29 cellular contexts compared by ENCODE assay signal in genomic region chr1:21670956-21671902, GRCh38. TPM values are rescaled to one million over a fixed set of nuclear protein-coding genes. Genes with fewer than 3 reads are reported as not detected.
DNase-seq lines count a peak whose midpoint lies in the region; ATAC-seq, FAIRE-seq and TF ChIP-seq lines count a peak whose summit lies in the region.
"Had no signal": no experiment of that assay in that cellular context is flagged by ENCODE, and none has a peak within 500 bp of the region (broad histone marks: within the 10 kb centered on the region; RNA-seq: fewer than 3 reads in every experiment).

No MANE protein-coding gene starts in this region.

- H3K79me2 ChIP-seq in HCT116 (ENCODE audit: insufficient read depth, low read length) (no peaks in the 10 kb centered on the region), GM12878 (ENCODE audit: control insufficient read depth, insufficient read depth, low read length) (no peaks in the 10 kb centered on the region), trophoblast cell (ENCODE audit: control insufficient read depth, insufficient read depth, low read length, poor library complexity) (peaks cover 2% of the 10 kb centered on the region)

- H3K36me3 ChIP-seq in Caco-2 (ENCODE audit: control insufficient read depth, insufficient read depth, low read length) = no peaks in the 10 kb centered on the region
- H3K36me3 ChIP-seq in HCT116 (ENCODE audit: control insufficient read depth in 1 of 2, insufficient read depth in 2 of 2, low read length in 2 of 2) = no peaks in the 10 kb centered on the region
- H3K36me3 ChIP-seq in GM12878 (ENCODE audit: control insufficient read depth in 2 of 2, insufficient read depth in 2 of 2, low read length in 1 of 2) = no peaks in the 10 kb centered on the region
- no peaks in the 10 kb centered on the region for H3K36me3 ChIP-seq in trophoblast cell (ENCODE audit: control insufficient read depth in 1 of 2, insufficient read depth in 2 of 2, low read length in 2 of 2)
- H3K36me3 ChIP-seq: adrenal gland; BLaER1 treated with 17β-estradiol and CSF1 and Interleukin-3, amounts not matched to agents 10 nM and 100 nM; brain microvascular endothelial cell; upper lobe of right lung had no signal

- H3K4ac ChIP-seq in trophoblast cell (ENCODE audit: low read depth, low read length) = no peak overlapping the region

- ATAC-seq in HCT116 (peak; percentile 16; the same call in 1 of the 2 replicates), GM12878 (no peak)
- no peak for ATAC-seq in effector memory CD8-positive, alpha-beta T cell (replicated peaks)
- ATAC-seq: activated CD4-positive, alpha-beta T cell treated with anti-CD3 and anti-CD28 coated beads for 36 hours; activated T-cell treated with anti-CD3 and anti-CD28 coated beads, Interleukin-2, amount 50 U/mL, for 4 hours; naive thymus-derived CD8-positive, alpha-beta T cell; T-helper 17 cell; upper lobe of right lung had no signal

- H4K20me1 ChIP-seq in HCT116 (ENCODE audit: insufficient read depth) (no peaks in the 10 kb centered on the region), GM12878 (ENCODE audit: control insufficient read depth, insufficient read depth) (no peaks in the 10 kb centered on the region)

- TF ChIP-seq RAD21 in HCT116 (IDR thresholded peaks at IDR 0.05; ENCODE audit: low read depth) (no peak), GM12878 (IDR thresholded peaks at IDR 0.05; ENCODE audit: insufficient read depth, low read depth, low read length) (no peak)

- no peak for FAIRE-seq in GM12878 (lab: Jason Lieb, UNC)
- FAIRE-seq: colon, keratinocyte, small intestine had no signal

- H2BK5ac ChIP-seq in trophoblast cell (ENCODE audit: low read depth, low read length, poor library complexity) = no peak overlapping the region

- H3K4me3 Mint-ChIP-seq in Caco-2 (ENCODE audit: unreplicated experiment) = no peak overlapping the region
- no peak overlapping the region for H3K4me3 Mint-ChIP-seq in effector memory CD8-positive, alpha-beta T cell
- H3K4me3 Mint-ChIP-seq: activated CD4-positive, alpha-beta T cell treated with anti-CD3 and anti-CD28 coated beads for 36 hours; activated naive CD4-positive, alpha-beta T cell treated with anti-CD3 and anti-CD28 coated beads for 36 hours; activated T-cell treated with anti-CD3 and anti-CD28 coated beads, Interleukin-2, amount 50 U/mL, for 4 hours; T-helper 17 cell had no signal

- no peak for TF ChIP-seq EP300 in GM12878 (IDR thresholded peaks at IDR 0.05; ENCODE audit: borderline replicate concordance in 1 of 2, control insufficient read depth in 1 of 2, low read depth in 2 of 2, low read length in 2 of 2)

- no peaks in the 10 kb centered on the region for H3K9me2 ChIP-seq in HCT116 (ENCODE audit: insufficient read depth)

- no peaks in the 10 kb centered on the region for H3K27me3 Mint-ChIP-seq in Caco-2 (ENCODE audit: insufficient read depth, unreplicated experiment)
- H3K27me3 Mint-ChIP-seq in effector memory CD8-positive, alpha-beta T cell = peaks cover 21 to 34% of the 10 kb centered on the region in 2 donors

- intact Hi-C loops in Caco-2 (cut with micrococcal nuclease; ENCODE audit: unreplicated experiment) = loop anchor here (10.0 kb wide), 1 partner anchor 114 kb away; the partner anchor contains the start of gene USP48
- intact Hi-C loops in HCT116 (cut with micrococcal nuclease) = no loop called here
- intact Hi-C loops in GM12878 (cut with micrococcal nuclease; ENCODE audit: unreplicated experiment) = no loop called here
- intact Hi-C loops in posterior vena cava (cut with DNase I) = no loop called here

- H3K9me3 ChIP-seq in Caco-2 = no peaks in the 10 kb centered on the region
- H3K9me3 ChIP-seq in HCT116 (ENCODE audit: control insufficient read depth in 1 of 2, insufficient read depth in 1 of 2, low read depth in 1 of 2, low read length in 2 of 2) = no peaks in the 10 kb centered on the region
- no peaks in the 10 kb centered on the region for H3K9me3 ChIP-seq in GM12878 (replicated peaks; ENCODE audit: control insufficient read depth, insufficient read depth, low read length)
- H3K9me3 ChIP-seq in trophoblast cell (ENCODE audit: insufficient read depth, low read depth, low read length) = peaks cover 5% of the 10 kb centered on the region
- H3K9me3 ChIP-seq: adrenal gland; BLaER1 treated with 17β-estradiol and CSF1 and Interleukin-3, amounts not matched to agents 10 nM and 100 nM; upper lobe of right lung had no signal

- no peak overlapping the region for H2AFZ ChIP-seq in HCT116 (ENCODE audit: low read depth, low read length, poor library complexity, severe bottlenecking)
- H2AFZ ChIP-seq in GM12878 (ENCODE audit: control insufficient read depth, low read depth, low read length) = no peak overlapping the region
- H2AFZ ChIP-seq in trophoblast cell (ENCODE audit: insufficient read depth, low read length, poor library complexity) = no peak overlapping the region

- peak overlapping the region; percentile 50 for H3K27ac Mint-ChIP-seq in Caco-2 (ENCODE audit: unreplicated experiment)
- H3K27ac Mint-ChIP-seq in effector memory CD8-positive, alpha-beta T cell = no peak overlapping the region
- H3K27ac Mint-ChIP-seq: activated CD4-positive, alpha-beta T cell treated with anti-CD3 and anti-CD28 coated beads for 36 hours; activated naive CD4-positive, alpha-beta T cell treated with anti-CD3 and anti-CD28 coated beads for 36 hours; T-helper 17 cell had no signal

- RAD21 ChIA-PET in HCT116 (lab: Charles Lee; ENCODE audit: low non-redundant PET in 1 of 2, low total read pairs in 2 of 2, uncharacterized antibody in 2 of 2, unreplicated experiment in 2 of 2) = no interaction called here
- RAD21 ChIA-PET in GM12878 (lab: Charles Lee; ENCODE audit: unreplicated experiment) = interaction anchor here (0.9 to 1.1 kb wide), 2 partner anchors 111 to 135 kb away, joined by 3 to 4 read pairs; partner anchors contain the start of gene USP48

- no peaks in the 10 kb centered on the region for H3K27me3 ChIP-seq in Caco-2 (replicated peaks; ENCODE audit: control insufficient read depth, insufficient read depth, low read length)
- no peaks in the 10 kb centered on the region for H3K27me3 ChIP-seq in HCT116 (ENCODE audit: insufficient read depth, low read length)
- peaks cover 0 to 6% of the 10 kb centered on the region in 2 experiments for H3K27me3 ChIP-seq in GM12878 (replicated peaks in 1 of 2; ENCODE audit: control insufficient read depth in 2 of 2, insufficient read depth in 2 of 2, low read length in 1 of 2)
- H3K27me3 ChIP-seq in trophoblast cell (ENCODE audit: insufficient read depth, low read length) = peaks cover 11% of the 10 kb centered on the region
- H3K27me3 ChIP-seq: adrenal gland had no signal

- H3K36me3 Mint-ChIP-seq in Caco-2 (ENCODE audit: insufficient read depth, unreplicated experiment) = peaks cover 26% of the 10 kb centered on the region
- peaks cover 3% of the 10 kb centered on the region for H3K36me3 Mint-ChIP-seq in effector memory CD8-positive, alpha-beta T cell (ENCODE audit: insufficient read depth)

- H3K4me3 ChIP-seq in Caco-2 (ENCODE audit: low read depth, low read length) (no peak overlapping the region), HCT116 (replicated peaks in 1 of 2; ENCODE audit: low read depth in 1 of 2, low read length in 2 of 2) (no peak overlapping the region), GM12878 (no peak overlapping the region), trophoblast cell (ENCODE audit: low read depth, low read length) (no peak overlapping the region)
- H3K4me3 ChIP-seq: adrenal gland; BLaER1 treated with 17β-estradiol and CSF1 and Interleukin-3, amounts not matched to agents 10 nM and 100 nM; SK-N-MC; upper lobe of right lung had no signal

- CTCF ChIA-PET in Caco-2 (lab: Charles Lee) (no interaction called here), HCT116 (lab: Charles Lee) (interaction anchor here (0.7 kb wide), 1 partner anchor 10 kb away, joined by 3 read pairs; no protein-coding TSS in a partner anchor), GM12878 (lab: Yijun Ruan, JAX) (no interaction called here)

- no peak for TF ChIP-seq CTCF in Caco-2 (IDR thresholded peaks at IDR 0.05; ENCODE audit: insufficient read depth in 1 of 2, low read depth in 1 of 2, low read length in 1 of 2, severe bottlenecking in 1 of 2, unreplicated experiment in 1 of 2)
- TF ChIP-seq CTCF in HCT116 (IDR thresholded peaks at IDR 0.05 in 2 of 3, conservative IDR thresholded peaks at IDR 0.05 in 1 of 3; ENCODE audit: borderline replicate concordance in 1 of 3, insufficient read depth in 1 of 3, low read depth in 2 of 3, low read length in 2 of 3) = no peak
- no peak for TF ChIP-seq CTCF in GM12878 (IDR thresholded peaks at IDR 0.05 in 2 of 3, conservative IDR thresholded peaks at IDR 0.05 in 1 of 3; ENCODE audit: control insufficient read depth in 2 of 3, extremely low read depth in 1 of 3, insufficient read depth in 1 of 3, low read depth in 3 of 3, low read length in 3 of 3)

- SMC1A ChIA-PET in GM12878 (lab: Charles Lee; ENCODE audit: uncharacterized antibody, unreplicated experiment) = interaction anchor here (1.4 kb wide), 1 partner anchor 130 kb away, joined by 3 read pairs; no protein-coding TSS in a partner anchor

- TF ChIP-seq POLR2A in HCT116 (IDR thresholded peaks at IDR 0.05; ENCODE audit: borderline replicate concordance, extremely low read depth, insufficient read depth, insufficient read length) (no peak), GM12878 (IDR thresholded peaks at IDR 0.05; ENCODE audit: low read depth, low read length) (peak; percentile 55)

- POLR2A ChIA-PET in Caco-2 (lab: Charles Lee) (interaction anchor here (0.6 kb wide), 1 partner anchor 251 kb away, joined by 3 read pairs; no protein-coding TSS in a partner anchor), HCT116 (lab: Charles Lee) (no interaction called here), GM12878 (lab: Charles Lee) (no interaction called here)

- H2BK120ac ChIP-seq in trophoblast cell (ENCODE audit: insufficient read depth, low read length, poor library complexity) = no peak overlapping the region

- no peak overlapping the region for H3K27ac ChIP-seq in HCT116 (ENCODE audit: low read depth, low read length)
- no peak overlapping the region for H3K27ac ChIP-seq in GM12878 (ENCODE audit: control insufficient read depth, insufficient read depth)
- no peak overlapping the region for H3K27ac ChIP-seq in trophoblast cell (ENCODE audit: low read depth, low read length)
- H3K27ac ChIP-seq: BLaER1 treated with 17β-estradiol and CSF1 and Interleukin-3, amounts not matched to agents 10 nM and 100 nM; brain microvascular endothelial cell; RWPE1; SK-N-MC; upper lobe of right lung had no signal

- H3K4me1 Mint-ChIP-seq in Caco-2 (ENCODE audit: low read depth, unreplicated experiment) = peaks cover under 1% of the 10 kb centered on the region
- H3K4me1 Mint-ChIP-seq in effector memory CD8-positive, alpha-beta T cell (ENCODE audit: low read depth in 2 of 2) = peaks cover 0 to 8% of the 10 kb centered on the region in 2 donors

- no peak overlapping the region for H3K14ac ChIP-seq in trophoblast cell (ENCODE audit: low read length)

- BruUV-seq in Caco-2 (replicated peaks; lab: Mats Ljungman, UMichigan) (no TSS peak), HCT116 (replicated peaks; lab: Mats Ljungman, UMichigan) (no TSS peak), GM12878 (replicated peaks; lab: Mats Ljungman, UMichigan) (no TSS peak)

- peak overlapping the region; percentile 7; the same call in 1 of the 2 replicates for H3K4me2 ChIP-seq in HCT116 (ENCODE audit: low read length)
- no peak overlapping the region for H3K4me2 ChIP-seq in GM12878 (ENCODE audit: control insufficient read depth, insufficient read depth)
- no peak overlapping the region for H3K4me2 ChIP-seq in trophoblast cell (ENCODE audit: low read length)

- H4K12ac ChIP-seq in trophoblast cell (ENCODE audit: low read depth, low read length) = no peak overlapping the region

- no peak overlapping the region for H4K8ac ChIP-seq in trophoblast cell (ENCODE audit: low read depth, low read length)

- H3K9me3 Mint-ChIP-seq in Caco-2 (ENCODE audit: unreplicated experiment) = no peaks in the 10 kb centered on the region
- H3K9me3 Mint-ChIP-seq in effector memory CD8-positive, alpha-beta T cell = no peaks in the 10 kb centered on the region
- H3K9me3 Mint-ChIP-seq: activated naive CD4-positive, alpha-beta T cell treated with anti-CD3 and anti-CD28 coated beads for 36 hours; activated T-cell treated with anti-CD3 and anti-CD28 coated beads, Interleukin-2, amount 50 U/mL, for 4 hours; naive thymus-derived CD8-positive, alpha-beta T cell had no signal

- WGBS in GM12878 (ENCODE audit: insufficient coverage, insufficient replicate concordance, low lambda C conversion rate, missing lambda C conversion rate) = 65% methylated on average over 11 of the region's 11 CpGs
- WGBS in trophoblast cell (ENCODE audit: extremely low coverage, insufficient coverage, insufficient read length) = no CpG with 5 or more reads among the region's 11 CpGs

- H2BK12ac ChIP-seq in trophoblast cell (ENCODE audit: low read length) = no peak overlapping the region

- H4K91ac ChIP-seq in trophoblast cell (ENCODE audit: low read depth, low read length) = no peak overlapping the region

- in situ Hi-C loops in GM12878 (cut with MboI) = no loop called here

- no peak overlapping the region for H2AK5ac ChIP-seq in trophoblast cell (ENCODE audit: low read length)

- no peak for DNase-seq in Caco-2
- DNase-seq in HCT116 (ENCODE audit: low read depth, low spot score) = no peak
- no peak for DNase-seq in GM12878 (ENCODE audit: low read depth, low spot score)
- peak; percentile 68 for DNase-seq in posterior vena cava (ENCODE audit: low spot score)
- no peak for DNase-seq in NCI-H187 (lab: John Stamatoyannopoulos, UW)
- DNase-seq in effector memory CD8-positive, alpha-beta T cell = no peak
- DNase-seq in trophoblast cell = no peak
- no peak for DNase-seq in RKO (ENCODE audit: low spot score)
- DNase-seq: activated CD4-positive, alpha-beta T cell treated with anti-CD3 and anti-CD28 coated beads for 36 hours; activated naive CD4-positive, alpha-beta T cell treated with anti-CD3 and anti-CD28 coated beads for 36 hours; activated T-cell treated with anti-CD3 and anti-CD28 coated beads, Interleukin-2, amount 50 U/mL, for 4 hours; brain microvascular endothelial cell; effector CD8-positive, alpha-beta T cell; GOT3; naive thymus-derived CD8-positive, alpha-beta T cell; NCI-H1105 treated with DMSO at 0.1 percent for 48 hours; NCI-H2029; NCI-H2227 treated with DMSO at 0.1 percent for 48 hours; NCI-H69; small intestine; stimulated activated CD4-positive, alpha-beta T cell treated with anti-CD3 and anti-CD28 coated beads, Interleukin-2, amount 100 ng/mL, for 24 hours; T-helper 17 cell; upper lobe of right lung had no signal

- H3K79me1 ChIP-seq in trophoblast cell (ENCODE audit: low read length) = peaks cover 3% of the 10 kb centered on the region

- H3K4me1 ChIP-seq in Caco-2 (peaks cover 9% of the 10 kb centered on the region; the same call in 1 of the 2 replicates), HCT116 (ENCODE audit: control insufficient read depth in 1 of 2, insufficient read depth in 2 of 2, low read length in 2 of 2) (peaks cover 0 to 14% of the 10 kb centered on the region in 2 experiments; a peak in 3 of 4 replicates), GM12878 (ENCODE audit: control insufficient read depth, insufficient read depth, low read length) (peaks cover 3% of the 10 kb centered on the region; the same call in 1 of the 2 replicates), trophoblast cell (ENCODE audit: control insufficient read depth in 1 of 2, insufficient read depth in 2 of 2, low read length in 2 of 2) (peaks cover 2 to 14% of the 10 kb centered on the region in 2 experiments)

- H3K9ac ChIP-seq in HCT116 (ENCODE audit: low read length) (no peak overlapping the region), GM12878 (ENCODE audit: control insufficient read depth, insufficient read depth, low read length) (no peak overlapping the region), trophoblast cell (ENCODE audit: low read length) (no peak overlapping the region)

- no peak overlapping the region for H3K18ac ChIP-seq in trophoblast cell (ENCODE audit: low read length)

- H3K23ac ChIP-seq in trophoblast cell (ENCODE audit: low read length) = no peak overlapping the region

RNA-seq across cellular contexts. Expression of gene RAP1GAP, which starts 2.1 kb away (rescaled TPM):
- 7.2 and 9.3 TPM in 2 replicates for total RNA-seq in Caco-2 (2022)
- 13.4 TPM for total RNA-seq in HCT116 (2021; ENCODE audit: unreplicated experiment)
- polyA plus RNA-seq in HCT116 (2012) = 15.0 and 15.2 TPM in 2 replicates
- total RNA-seq in GM12878 (2013; cell fraction: nucleolus; rRNA removed) = 3.1 TPM in 2 replicates
- total RNA-seq in GM12878 (2014; rRNA removed) = 0.06 TPM in 1 of 2 replicates, not detected in the other
- total RNA-seq in GM12878 (2014; rRNA removed; fragmentation: Illumina TruSeq; extraction: Trizol) = 0.04 TPM in 1 of 2 replicates, not detected in the other
- total RNA-seq in GM12878 (2021) = 0.05 and 0.21 TPM in 2 replicates
- polyA plus RNA-seq in GM12878 (2011; ENCODE audit: low read depth) = 0.37 TPM
- polyA plus RNA-seq in GM12878 (2011; rRNA removed) = 0.73 and 0.96 TPM in 2 replicates
- 0.75 and 0.97 TPM in 2 replicates for polyA plus RNA-seq in GM12878 (2011; cell fraction: cytosol; rRNA removed)
- polyA plus RNA-seq in GM12878 (2011; cell fraction: nucleus; rRNA removed) = 2.2 and 2.9 TPM in 2 replicates
- 0.72 and 1.0 TPM in 2 replicates for polyA plus RNA-seq in GM12878 (2012)
- 0.09 TPM in 1 of 2 replicates, not detected in the other for polyA plus RNA-seq in GM12878 (2014; fragmentation: Illumina TruSeq; extraction: Trizol)
- not detected for polyA plus RNA-seq in GM12878 (2014; fragmentation: Nextera tagmentation; extraction: Ambion mirVana)
- 0.08 and 0.09 TPM in 2 replicates for polyA plus RNA-seq in GM12878 (2014; rRNA removed)
- polyA plus RNA-seq in GM12878 (2016; fragmentation: Nextera tagmentation; extraction: Ambion mirVana) = under 1 TPM in 1 of 2 experiments, not detected in 1; 0.09 TPM
- 1.2 and 1.7 TPM in 2 replicates for polyA minus RNA-seq in GM12878 (2011; rRNA and poly(A)+ RNA removed)
- 0.40 and 0.73 TPM in 2 replicates for polyA minus RNA-seq in GM12878 (2011; cell fraction: cytosol; rRNA and poly(A)+ RNA removed)
- 0.67 and 1.1 TPM in 2 replicates for polyA minus RNA-seq in GM12878 (2011; cell fraction: nucleus; rRNA and poly(A)+ RNA removed)
- 1 to 10 TPM in 1 of 2 donors, under 1 TPM in 1; 0.38 to 1.2 TPM for total RNA-seq in posterior vena cava
- polyA plus RNA-seq in trophoblast cell (2013) = 2.7 and 3.0 TPM in 2 replicates
- polyA plus RNA-seq: naive thymus-derived CD8-positive, alpha-beta T cell had no signal
